1 cellular context compared by ENCODE assay signal in genomic region chr3:187971629-187972028, GRCh38.
TF ChIP-seq lines count a peak whose summit lies in the region.

No MANE protein-coding gene starts in this region.

TF ChIP-seq in H1, 55 proteins besides CTCF, POLR2A, EP300 and RAD21:
- TF ChIP-seq E2F6 (IDR thresholded peaks at IDR 0.05) (no peak), JUN (IDR thresholded peaks at IDR 0.05; ENCODE audit: low read depth, low read length) (no peak), USF2 (IDR thresholded peaks at IDR 0.05; ENCODE audit: low read length) (no peak), PHF8 (conservative IDR thresholded peaks at IDR 0.05; ENCODE audit: low read depth, low read length) (no peak), CTBP2 (IDR thresholded peaks at IDR 0.05; ENCODE audit: borderline replicate concordance, insufficient read depth, insufficient read length, low read length) (no peak), EZH2 (IDR thresholded peaks at IDR 0.05; ENCODE audit: low read depth, low read length, severe bottlenecking) (no peak), TEAD4 (IDR thresholded peaks at IDR 0.05; ENCODE audit: low read depth, low read length) (no peak), CEBPB (IDR thresholded peaks at IDR 0.05; ENCODE audit: low read depth, low read length) (no peak), CBX8 (IDR thresholded peaks at IDR 0.05; ENCODE audit: borderline replicate concordance, low read depth, low read length) (no peak), SRF (IDR thresholded peaks at IDR 0.05; ENCODE audit: low read depth, low read length) (no peak), GABPA (IDR thresholded peaks at IDR 0.05; ENCODE audit: borderline replicate concordance, insufficient read depth, low read length) (no peak), KDM5A (IDR thresholded peaks at IDR 0.05; ENCODE audit: low read length) (no peak), NRF1 (IDR thresholded peaks at IDR 0.05; ENCODE audit: low read depth, low read length) (no peak), BRCA1 (IDR thresholded peaks at IDR 0.05; ENCODE audit: low read depth, low read length) (no peak), SIX5 (IDR thresholded peaks at IDR 0.05; ENCODE audit: low read depth, low read length) (no peak), TAF1 (IDR thresholded peaks at IDR 0.05; ENCODE audit: low read depth, low read length) (no peak), RFX5 (IDR thresholded peaks at IDR 0.05; ENCODE audit: borderline replicate concordance, low read depth, low read length) (no peak), CHD7 (IDR thresholded peaks at IDR 0.05; ENCODE audit: insufficient replicate concordance, low read length) (no peak), HDAC6 (IDR thresholded peaks at IDR 0.05; ENCODE audit: low read depth, low read length) (no peak)
